In genomic region chr1:3752400-3752945, GRCh38 we compare ENCODE assay signal across 18 cellular contexts. TPM values are rescaled to one million over a fixed set of nuclear protein-coding genes. Genes with fewer than 3 reads are reported as not detected.
A peak's percentile ranks its signal among the peaks of the same experiment; 100 is the strongest.
DNase-seq lines count a peak whose midpoint lies in the region; ATAC-seq, FAIRE-seq and TF ChIP-seq lines count a peak whose summit lies in the region.
"Had no signal": no experiment of that assay in that cellular context is flagged by ENCODE, and none has a peak within 500 bp of the region (broad histone marks: within the 10 kb centered on the region; RNA-seq: fewer than 3 reads in every experiment).

TSS of gene CCDC27 (plus strand) at chr1:3752450. CDS start at chr1:3752482, 32 bp downstream.

- H3K4me1 Mint-ChIP-seq in nephron, result peaks cover 5% of the 10 kb centered on the region

- no peak for TF ChIP-seq CTCF in HepG2 (CRISPR knock-in tag; IDR thresholded peaks at IDR 0.05)
- TF ChIP-seq CTCF in right lobe of liver (IDR thresholded peaks at IDR 0.05), result no peak
- TF ChIP-seq CTCF in hepatocyte (IDR thresholded peaks at IDR 0.05; ENCODE audit: poor library complexity), result no peak
- no peak for TF ChIP-seq CTCF in nephron (IDR thresholded peaks at IDR 0.05; ENCODE audit: unreplicated experiment in 3 of 3)
- no peak for TF ChIP-seq CTCF in RWPE1 (conservative IDR thresholded peaks at IDR 0.05; ENCODE audit: low read depth)
- no peak for TF ChIP-seq CTCF in uterus (IDR thresholded peaks at IDR 0.05)

- H3K9me2 ChIP-seq in hepatocyte (replicated peaks; ENCODE audit: insufficient read depth), result no peaks in the 10 kb centered on the region

- no peak for TF ChIP-seq POLR2A in HepG2 (IDR thresholded peaks at IDR 0.05; ENCODE audit: insufficient read depth in 1 of 2, low read depth in 2 of 2, low read length in 2 of 2)
- no peak for TF ChIP-seq POLR2A in right lobe of liver (IDR thresholded peaks at IDR 0.05)
- no peak for TF ChIP-seq POLR2A in uterus (IDR thresholded peaks at IDR 0.05)

- peaks cover 7% of the 10 kb centered on the region for H3K4me1 ChIP-seq in HepG2 (ENCODE audit: insufficient read depth, low read length)
- peaks cover 0 to 4% (median 0%) of the 10 kb centered on the region in 4 donors for H3K4me1 ChIP-seq in right lobe of liver
- peaks cover 6% of the 10 kb centered on the region for H3K4me1 ChIP-seq in hepatocyte (ENCODE audit: insufficient read depth)
- H3K4me1 ChIP-seq in uterus, result peaks cover 4 to 5% of the 10 kb centered on the region in 2 donors

- H3K4me2 ChIP-seq in HepG2 (ENCODE audit: low read depth, low read length), result no peak within 1 kb of the TSS
- peak within 1 kb of the TSS; percentile 62 for H3K4me2 ChIP-seq in hepatocyte
- H3K4me2 ChIP-seq: BLaER1 treated with 17β-estradiol and CSF1 and Interleukin-3, amounts not matched to agents 10 nM and 100 nM had no signal

- H3K79me2 ChIP-seq in HepG2 (ENCODE audit: insufficient read depth, low read length) (no peaks in the 10 kb centered on the region), hepatocyte (no peaks in the 10 kb centered on the region)

- DNase-seq in HepG2 (ENCODE audit: low spot score), result no peak
- no peak for DNase-seq in right lobe of liver
- DNase-seq in hepatocyte (ENCODE audit: low spot score), result no peak
- no peak for DNase-seq in NCI-H1105 (lab: John Stamatoyannopoulos, UW)
- DNase-seq in RWPE1 (ENCODE audit: low spot score), result no peak
- DNase-seq in uterus, result no peak
- DNase-seq: ACHN; Calu3; CD4-positive, alpha-beta T cell; DMS 273 treated with DMSO at 0.1 percent for 48 hours; GM23248; H7 had no signal

- intact Hi-C loops in HepG2 (cut with micrococcal nuclease; ENCODE audit: unreplicated experiment), result no loop called here
- intact Hi-C loops in right lobe of liver (cut with DNase I), result no loop called here
- intact Hi-C loops in uterus (cut with DNase I; ENCODE audit: low total_unique reads), result no loop called here

- H2AFZ ChIP-seq in HepG2 (ENCODE audit: low read length) (no peak within 1 kb of the TSS), hepatocyte (no peak within 1 kb of the TSS)
- H2AFZ ChIP-seq: GM23248 had no signal

- H3K27me3 ChIP-seq in HepG2 (ENCODE audit: control insufficient read depth in 1 of 2, insufficient read depth in 2 of 2, low read length in 2 of 2) (peaks cover 15 to 55% of the 10 kb centered on the region in 2 experiments), right lobe of liver (no peaks in the 10 kb centered on the region), hepatocyte (no peaks in the 10 kb centered on the region), uterus (no peaks in the 10 kb centered on the region)
- H3K27me3 ChIP-seq: BLaER1 treated with 17β-estradiol and CSF1 and Interleukin-3, amounts not matched to agents 10 nM and 100 nM had no signal

- no peaks in the 10 kb centered on the region for H3K36me3 Mint-ChIP-seq in nephron (ENCODE audit: low read depth)

- CTCF ChIA-PET in HepG2 (lab: Yijun Ruan, JAX; ENCODE audit: low intra/inter-chr PET ratio, low total read pairs) (no interaction called here), RWPE1 (lab: Yijun Ruan, JAX) (no interaction called here)

- H3K27me3 Mint-ChIP-seq in nephron (ENCODE audit: low read depth), result peaks cover 11% of the 10 kb centered on the region

- H3K27ac ChIP-seq in HepG2 (ENCODE audit: extremely low read length, insufficient read depth, low read length), result no peak within 1 kb of the TSS
- H3K27ac ChIP-seq in right lobe of liver, result no peak within 1 kb of the TSS
- peak within 1 kb of the TSS; percentile 58 for H3K27ac ChIP-seq in hepatocyte
- H3K27ac ChIP-seq in RWPE1, result no peak within 1 kb of the TSS
- H3K27ac ChIP-seq in uterus, result no peak within 1 kb of the TSS
- H3K27ac ChIP-seq: BLaER1 treated with 17β-estradiol and CSF1 and Interleukin-3, amounts not matched to agents 10 nM and 100 nM; GM23248 had no signal

- POLR2A ChIA-PET in HepG2 (lab: Yijun Ruan, JAX) (interaction anchor here (0.9 to 1.3 kb wide), 2 partner anchors 19 to 23 kb away, joined by 3 to 4 read pairs; no protein-coding TSS in a partner anchor), RWPE1 (lab: Yijun Ruan, JAX; ENCODE audit: low non-redundant PET) (no interaction called here)

- H3K36me3 ChIP-seq in HepG2 (replicated peaks in 1 of 2; ENCODE audit: control insufficient read depth in 1 of 2, insufficient read depth in 2 of 2, low read length in 2 of 2) (no peaks in the 10 kb centered on the region), right lobe of liver (no peaks in the 10 kb centered on the region), hepatocyte (replicated peaks; ENCODE audit: insufficient read depth, low read depth) (no peaks in the 10 kb centered on the region), uterus (no peaks in the 10 kb centered on the region)
- H3K36me3 ChIP-seq: BLaER1 treated with 17β-estradiol and CSF1 and Interleukin-3, amounts not matched to agents 10 nM and 100 nM had no signal

- no peak within 1 kb of the TSS for H3K9ac ChIP-seq in HepG2 (ENCODE audit: insufficient read depth, low read depth, low read length)
- H3K9ac ChIP-seq: BLaER1 treated with 17β-estradiol and CSF1 and Interleukin-3, amounts not matched to agents 10 nM and 100 nM; GM23248 had no signal

- H3K27ac Mint-ChIP-seq in nephron, result peak within 1 kb of the TSS; percentile 30 to 92 (median 89)
- H3K27ac Mint-ChIP-seq: CD4-positive, alpha-beta T cell had no signal

- no peaks in the 10 kb centered on the region for H4K20me1 ChIP-seq in HepG2 (ENCODE audit: insufficient read depth, low read length)
- no peaks in the 10 kb centered on the region for H4K20me1 ChIP-seq in hepatocyte (ENCODE audit: insufficient read depth, poor library complexity, severe bottlenecking)
- H4K20me1 ChIP-seq: BLaER1 treated with 17β-estradiol and CSF1 and Interleukin-3, amounts not matched to agents 10 nM and 100 nM had no signal

- no peaks in the 10 kb centered on the region for H3K9me3 ChIP-seq in HepG2 (ENCODE audit: low read length)
- H3K9me3 ChIP-seq in right lobe of liver, result no peaks in the 10 kb centered on the region
- no peaks in the 10 kb centered on the region for H3K9me3 ChIP-seq in hepatocyte (ENCODE audit: low read depth)
- no peaks in the 10 kb centered on the region for H3K9me3 ChIP-seq in uterus
- H3K9me3 ChIP-seq: BLaER1 treated with 17β-estradiol and CSF1 and Interleukin-3, amounts not matched to agents 10 nM and 100 nM had no signal

- no peak for TF ChIP-seq EP300 in HepG2 (IDR thresholded peaks at IDR 0.05; ENCODE audit: low read depth in 2 of 2, low read length in 2 of 2)
- no peak for TF ChIP-seq EP300 in HepG2 (CRISPR knock-in tag; IDR thresholded peaks at IDR 0.05; ENCODE audit: borderline replicate concordance)

- FAIRE-seq in HepG2 (lab: Jason Lieb, UNC), result no peak

- WGBS in HepG2 (ENCODE audit: low lambda C conversion rate), result 27% methylated on average over 3 of the region's 17 CpGs
- 90% methylated on average over 2 of the region's 17 CpGs for WGBS in right lobe of liver (ENCODE audit: insufficient coverage, low coverage, low lambda C conversion rate, missing lambda C conversion rate)
- WGBS in hepatocyte (ENCODE audit: low lambda C conversion rate, missing lambda C conversion rate), result 91% methylated on average over 17 of the region's 17 CpGs

- H3K9me3 Mint-ChIP-seq in nephron, result no peaks in the 10 kb centered on the region
- H3K9me3 Mint-ChIP-seq: CD4-positive, alpha-beta T cell had no signal

- peak within 1 kb of the TSS in 2 of 3 experiments; percentile 30 to 46 for H3K4me3 Mint-ChIP-seq in nephron
- H3K4me3 Mint-ChIP-seq: CD4-positive, alpha-beta T cell had no signal

- no peak for ATAC-seq in HepG2
- ATAC-seq in right lobe of liver, result no peak
- no peak for ATAC-seq in GM19397 (IDR thresholded peaks at IDR 0.05; ENCODE audit: unreplicated experiment)

- no peak for TF ChIP-seq RAD21 in HepG2 (CRISPR knock-in tag; IDR thresholded peaks at IDR 0.05)

- BruUV-seq in HepG2 (replicated peaks; lab: Mats Ljungman, UMichigan), result no TSS peak

- H3K4me3 ChIP-seq in HepG2 (replicated peaks in 1 of 3; ENCODE audit: insufficient read depth in 1 of 3, low read depth in 2 of 3, low read length in 3 of 3), result no peak within 1 kb of the TSS
- no peak within 1 kb of the TSS for H3K4me3 ChIP-seq in right lobe of liver
- H3K4me3 ChIP-seq in hepatocyte, result no peak within 1 kb of the TSS
- H3K4me3 ChIP-seq in uterus, result no peak within 1 kb of the TSS
- H3K4me3 ChIP-seq: BLaER1 treated with 17β-estradiol and CSF1 and Interleukin-3, amounts not matched to agents 10 nM and 100 nM; GM23248 had no signal

- in situ Hi-C loops in HepG2 (cut with HindIII; ENCODE audit: extremely low pct_ligation_motif_present, low pct_unique_long_range_greater_than_20kb), result no loop called here

RNA-seq across cellular contexts. Expression of gene CCDC27, which starts in this region (rescaled TPM):
- total RNA-seq in HepG2 (2016; rRNA removed; fragmentation: Illumina TruSeq; extraction: Trizol), result not detected in 2 replicates
- not detected in 2 replicates for total RNA-seq in HepG2 (2016; cell fraction: cytosol; rRNA removed; fragmentation: Illumina TruSeq; extraction: Trizol; ENCODE audit: low read depth)
- total RNA-seq in HepG2 (2016; cell fraction: insoluble cytoplasmic fraction; rRNA removed; fragmentation: Illumina TruSeq; extraction: Trizol), result not detected in 2 replicates
- total RNA-seq in HepG2 (2016; cell fraction: membrane; rRNA removed; fragmentation: Illumina TruSeq; extraction: Trizol), result not detected in 2 replicates
- total RNA-seq in HepG2 (2016; cell fraction: nucleus; rRNA removed; fragmentation: Illumina TruSeq; extraction: Trizol), result not detected in 2 replicates
- not detected in 2 replicates for polyA plus RNA-seq in HepG2 (2011; rRNA removed)
- polyA plus RNA-seq in HepG2 (2011; cell fraction: cytosol; rRNA removed), result not detected in 2 replicates
- not detected in 2 replicates for polyA plus RNA-seq in HepG2 (2011; cell fraction: nucleus; rRNA removed)
- 0.23 TPM in 1 of 2 replicates, not detected in the other for polyA plus RNA-seq in HepG2 (2012)
- polyA plus RNA-seq in HepG2 (2016; cell fraction: cytosol; fragmentation: Illumina TruSeq; extraction: Trizol; ENCODE audit: low read depth), result not detected in 2 replicates
- polyA plus RNA-seq in HepG2 (2016; cell fraction: insoluble cytoplasmic fraction; fragmentation: Illumina TruSeq; extraction: Trizol; ENCODE audit: low read depth), result not detected in 2 replicates
- polyA plus RNA-seq in HepG2 (2016; cell fraction: membrane; fragmentation: Illumina TruSeq; extraction: Trizol; ENCODE audit: low read depth), result not detected in 2 replicates
- not detected in 2 replicates for polyA plus RNA-seq in HepG2 (2016; cell fraction: nucleus; fragmentation: Illumina TruSeq; extraction: Trizol; ENCODE audit: insufficient read depth, low read depth)
- not detected in 2 replicates for polyA minus RNA-seq in HepG2 (2011; rRNA and poly(A)+ RNA removed; ENCODE audit: low replicate concordance)
- polyA minus RNA-seq in HepG2 (2011; cell fraction: cytosol; rRNA and poly(A)+ RNA removed), result not detected in 2 replicates
- not detected in 2 replicates for polyA minus RNA-seq in HepG2 (2011; cell fraction: nucleus; rRNA and poly(A)+ RNA removed)
- total RNA-seq in right lobe of liver, result not detected
- total RNA-seq in hepatocyte, result 0.17 and 0.72 TPM in 2 replicates
- 0.59 and 0.73 TPM in 2 replicates for polyA plus RNA-seq in hepatocyte
- not detected for total RNA-seq in uterus
- total RNA-seq: A172; Calu3; CD4-positive, alpha-beta T cell; Daoy; GM23248; HT1080 had no signal
- polyA plus RNA-seq: GM23248 had no signal
